ENCODE assay signal across 9 cellular contexts in genomic region chr6:12490904-12491571, GRCh38.
DNase-seq lines count a peak whose midpoint lies in the region; ATAC-seq and TF ChIP-seq lines count a peak whose summit lies in the region.
"Had no signal": no experiment of that assay in that cellular context is flagged by ENCODE, and none has a peak within 500 bp of the region (broad histone marks: within the 10 kb centered on the region; RNA-seq: fewer than 3 reads in every experiment).

No MANE protein-coding gene starts in this region.

- POLR2A ChIA-PET in PC-3 (lab: Charles Lee; ENCODE audit: unreplicated experiment), result no interaction called here
- POLR2A ChIA-PET in naive thymus-derived CD8-positive, alpha-beta T cell (lab: Charles Lee), result no interaction called here

- no peaks in the 10 kb centered on the region for H3K9me3 Mint-ChIP-seq in activated naive CD4-positive, alpha-beta T cell treated with anti-CD3 and anti-CD28 coated beads for 36 hours
- H3K9me3 Mint-ChIP-seq in naive thymus-derived CD8-positive, alpha-beta T cell, result no peaks in the 10 kb centered on the region

- H2AFZ ChIP-seq in PC-3 (ENCODE audit: low read length) (no peak overlapping the region), smooth muscle cell (ENCODE audit: low read depth) (no peak overlapping the region)

- no peak for TF ChIP-seq POLR2A in esophagus squamous epithelium (IDR thresholded peaks at IDR 0.05)

- 23% methylated on average over 2 of the region's 2 CpGs for WGBS in smooth muscle cell (ENCODE audit: low lambda C conversion rate)
- WGBS in esophagus squamous epithelium, 2 donors, result 21 to 25% methylated on average over 2 of the region's 2 CpGs

- H3K27me3 Mint-ChIP-seq in activated naive CD4-positive, alpha-beta T cell treated with anti-CD3 and anti-CD28 coated beads for 36 hours (ENCODE audit: low read depth), result peaks cover 9% of the 10 kb centered on the region
- H3K27me3 Mint-ChIP-seq in naive thymus-derived CD8-positive, alpha-beta T cell, result peaks cover 8 to 21% (median 15%) of the 10 kb centered on the region in 5 donors

- H3K27me3 ChIP-seq in PC-3 (ENCODE audit: low read length), result no peaks in the 10 kb centered on the region
- no peaks in the 10 kb centered on the region for H3K27me3 ChIP-seq in smooth muscle cell (ENCODE audit: low read depth)
- no peaks in the 10 kb centered on the region for H3K27me3 ChIP-seq in esophagus squamous epithelium

- no peaks in the 10 kb centered on the region for H3K9me2 ChIP-seq in PC-3 (replicated peaks; ENCODE audit: low read length)

- H3K36me3 ChIP-seq in PC-3 (ENCODE audit: low read depth, low read length), result no peaks in the 10 kb centered on the region
- H3K36me3 ChIP-seq in smooth muscle cell (ENCODE audit: low read depth), result no peaks in the 10 kb centered on the region
- no peaks in the 10 kb centered on the region for H3K36me3 ChIP-seq in esophagus squamous epithelium

- peak; percentile 72 for ATAC-seq in PC-3
- no peak for ATAC-seq in HG03565 (IDR thresholded peaks at IDR 0.05; ENCODE audit: unreplicated experiment)
- no peak for ATAC-seq in naive thymus-derived CD8-positive, alpha-beta T cell

- CTCF ChIA-PET in activated naive CD4-positive, alpha-beta T cell treated with anti-CD3 and anti-CD28 coated beads for 36 hours (lab: Charles Lee), result interaction anchor here (1.5 kb wide), 1 partner anchor 13 kb away, joined by 3 read pairs; no protein-coding TSS in a partner anchor
- CTCF ChIA-PET in PC-3 (lab: Charles Lee), result no interaction called here

- H3K4me3 ChIP-seq in PC-3 (ENCODE audit: low read length), result no peak overlapping the region
- no peak overlapping the region for H3K4me3 ChIP-seq in smooth muscle cell
- no peak overlapping the region for H3K4me3 ChIP-seq in esophagus squamous epithelium

- H3K4me3 Mint-ChIP-seq in activated naive CD4-positive, alpha-beta T cell treated with anti-CD3 and anti-CD28 coated beads for 36 hours, result no peak overlapping the region
- no peak overlapping the region for H3K4me3 Mint-ChIP-seq in naive thymus-derived CD8-positive, alpha-beta T cell
- H3K4me3 Mint-ChIP-seq: CD4-positive, CD25-positive, alpha-beta regulatory T cell had no signal

- TF ChIP-seq CTCF in PC-3 (conservative IDR thresholded peaks at IDR 0.05; ENCODE audit: low read depth, low read length) (no peak), smooth muscle cell (IDR thresholded peaks at IDR 0.05; ENCODE audit: borderline replicate concordance, insufficient read depth, poor library complexity, severe bottlenecking) (no peak), esophagus squamous epithelium (IDR thresholded peaks at IDR 0.05) (no peak)

- DNase-seq in activated naive CD4-positive, alpha-beta T cell treated with anti-CD3 and anti-CD28 coated beads for 36 hours, result peak; percentile 39
- no peak for DNase-seq in activated naive CD4-positive, alpha-beta T cell treated with anti-CD3 and anti-CD28 coated beads, Interleukin-2, amount 50 U/mL, for 16 hours
- peak; percentile 94 for DNase-seq in PC-3
- peak; percentile 60 for DNase-seq in fibroblast of gingiva (ENCODE audit: low read depth)
- no peak for DNase-seq in smooth muscle cell (lab: John Stamatoyannopoulos, UW; ENCODE audit: unreplicated experiment)
- DNase-seq in esophagus squamous epithelium (lab: John Stamatoyannopoulos, UW), result no peak
- DNase-seq in naive thymus-derived CD8-positive, alpha-beta T cell, result no peak
- DNase-seq: CD4-positive, CD25-positive, alpha-beta regulatory T cell had no signal

- H3K9me3 ChIP-seq in PC-3 (ENCODE audit: low read length) (no peaks in the 10 kb centered on the region), smooth muscle cell (replicated peaks; ENCODE audit: low read depth) (no peaks in the 10 kb centered on the region), esophagus squamous epithelium (no peaks in the 10 kb centered on the region)

- H3K36me3 Mint-ChIP-seq in activated naive CD4-positive, alpha-beta T cell treated with anti-CD3 and anti-CD28 coated beads for 36 hours (ENCODE audit: low read depth), result no peaks in the 10 kb centered on the region
- H3K36me3 Mint-ChIP-seq in naive thymus-derived CD8-positive, alpha-beta T cell, result no peaks in the 10 kb centered on the region
- H3K36me3 Mint-ChIP-seq: CD4-positive, CD25-positive, alpha-beta regulatory T cell had no signal

- H3K79me2 ChIP-seq in PC-3 (ENCODE audit: low read length) (no peaks in the 10 kb centered on the region), smooth muscle cell (ENCODE audit: low read depth) (no peaks in the 10 kb centered on the region)

- H3K9ac ChIP-seq in PC-3 (ENCODE audit: low read length) (peak overlapping the region; percentile 12; the same call in 1 of the 2 replicates), smooth muscle cell (ENCODE audit: low read depth) (no peak overlapping the region)

- intact Hi-C loops in activated naive CD4-positive, alpha-beta T cell treated with anti-CD3 and anti-CD28 coated beads for 36 hours (cut with micrococcal nuclease), result loop anchor here (1.0 kb wide), 1 partner anchor 8 kb away; no protein-coding TSS in a partner anchor
- intact Hi-C loops in PC-3 (cut with micrococcal nuclease), result loop anchor here (5.0 kb wide), 3 partner anchors 74 to 719 kb away; no protein-coding TSS in a partner anchor
- intact Hi-C loops in esophagus squamous epithelium (cut with DNase I), result no loop called here

- peak overlapping the region; percentile 46 for H3K4me2 ChIP-seq in PC-3 (ENCODE audit: low read length)
- peak overlapping the region; percentile 55 for H3K4me2 ChIP-seq in smooth muscle cell

- H3K4me1 Mint-ChIP-seq in activated naive CD4-positive, alpha-beta T cell treated with anti-CD3 and anti-CD28 coated beads for 36 hours (ENCODE audit: low read depth), result peaks cover 12% of the 10 kb centered on the region
- H3K4me1 Mint-ChIP-seq in naive thymus-derived CD8-positive, alpha-beta T cell, result no peaks in the 10 kb centered on the region
- H3K4me1 Mint-ChIP-seq: CD4-positive, CD25-positive, alpha-beta regulatory T cell had no signal

- peaks cover 5% of the 10 kb centered on the region for H3F3A ChIP-seq in PC-3 (ENCODE audit: low read length, unreplicated experiment)
- H3F3A ChIP-seq in smooth muscle cell (ENCODE audit: low read depth), result no peaks in the 10 kb centered on the region

- H4K20me1 ChIP-seq in PC-3 (ENCODE audit: low read length), result no peaks in the 10 kb centered on the region
- H4K20me1 ChIP-seq in smooth muscle cell (ENCODE audit: low read depth), result no peaks in the 10 kb centered on the region

- peak overlapping the region; percentile 54 for H3K27ac Mint-ChIP-seq in activated naive CD4-positive, alpha-beta T cell treated with anti-CD3 and anti-CD28 coated beads for 36 hours
- H3K27ac Mint-ChIP-seq in naive thymus-derived CD8-positive, alpha-beta T cell, result no peak overlapping the region
- H3K27ac Mint-ChIP-seq: CD4-positive, CD25-positive, alpha-beta regulatory T cell had no signal

- peak overlapping the region; percentile 84 for H3K27ac ChIP-seq in PC-3 (ENCODE audit: low read length)
- H3K27ac ChIP-seq in smooth muscle cell (ENCODE audit: low read depth), result peak overlapping the region; percentile 53
- no peak overlapping the region for H3K27ac ChIP-seq in esophagus squamous epithelium

- H3K4me1 ChIP-seq in PC-3 (ENCODE audit: insufficient read depth, low read length) (peaks cover 33% of the 10 kb centered on the region), smooth muscle cell (ENCODE audit: low read depth) (no peaks in the 10 kb centered on the region), esophagus squamous epithelium (peaks cover 0 to 7% (median 5%) of the 10 kb centered on the region in 3 donors)

- BruUV-seq in PC-3 (replicated peaks; lab: Mats Ljungman, UMichigan), result no TSS peak

Comparison
In these comparisons a context has a peak if more than half of its experiments do, and no peak if none do; other contexts are left out.
1. DNase-seq: peak in activated naive CD4-positive, alpha-beta T cell treated with anti-CD3 and anti-CD28 coated beads for 36 hours (single experiment), PC-3 (single experiment) and fibroblast of gingiva (single experiment); none in activated naive CD4-positive, alpha-beta T cell treated with anti-CD3 and anti-CD28 coated beads, Interleukin-2, amount 50 U/mL, for 16 hours (single experiment), smooth muscle cell (single experiment), esophagus squamous epithelium (single experiment) and naive thymus-derived CD8-positive, alpha-beta T cell (0 of 10).
2. H3K27ac ChIP-seq: peak in PC-3 (single experiment) and smooth muscle cell (single experiment); none in esophagus squamous epithelium (0 of 4).